19 cellular contexts compared by ENCODE assay signal in genomic region chr14:59944909-59945308, GRCh38. TPM values are rescaled to one million over a fixed set of nuclear protein-coding genes. Genes with fewer than 3 reads are reported as not detected.
DNase-seq lines count a peak whose midpoint lies in the region; ATAC-seq, FAIRE-seq and TF ChIP-seq lines count a peak whose summit lies in the region.
"Had no signal": no experiment of that assay in that cellular context is flagged by ENCODE, and none has a peak within 500 bp of the region (broad histone marks: within the 10 kb centered on the region; RNA-seq: fewer than 3 reads in every experiment).

No MANE protein-coding gene starts in this region.

- H3K9ac ChIP-seq in OCI-LY3 (ENCODE audit: low read length) (no peak overlapping the region), SU-DHL-6 (ENCODE audit: low read length) (peak overlapping the region; percentile 32; the same call in 1 of the 2 replicates)
- H3K9ac ChIP-seq: BLaER1 treated with 17β-estradiol and CSF1 and Interleukin-3, amounts not matched to agents 10 nM and 100 nM had no signal

- H3K27me3 ChIP-seq in OCI-LY3 (ENCODE audit: low read depth, low read length) (no peaks in the 10 kb centered on the region), SU-DHL-6 (ENCODE audit: low read length) (no peaks in the 10 kb centered on the region), small intestine (ENCODE audit: control insufficient read depth in 2 of 2, insufficient read depth in 2 of 2, low read length in 2 of 2) (no peaks in the 10 kb centered on the region)
- H3K27me3 ChIP-seq: BLaER1 treated with 17β-estradiol and CSF1 and Interleukin-3, amounts not matched to agents 10 nM and 100 nM had no signal

- H2AFZ ChIP-seq in OCI-LY3 (ENCODE audit: low read depth, low read length) (no peak overlapping the region), SU-DHL-6 (ENCODE audit: low read depth, low read length, severe bottlenecking) (peak overlapping the region; percentile 56)

- H3K9me3 ChIP-seq in OCI-LY3 (ENCODE audit: insufficient read depth, low read length) (no peaks in the 10 kb centered on the region), SU-DHL-6 (ENCODE audit: insufficient read depth, low read length) (no peaks in the 10 kb centered on the region), small intestine (ENCODE audit: control insufficient read depth, low read depth) (no peaks in the 10 kb centered on the region)
- H3K9me3 ChIP-seq: BLaER1 treated with 17β-estradiol and CSF1 and Interleukin-3, amounts not matched to agents 10 nM and 100 nM; HAP-1 had no signal

- H3K79me2 ChIP-seq in OCI-LY3 (ENCODE audit: low read length) (no peaks in the 10 kb centered on the region), SU-DHL-6 (ENCODE audit: insufficient read depth, low read length) (no peaks in the 10 kb centered on the region)

- TF ChIP-seq CTCF in OCI-LY3 (IDR thresholded peaks at IDR 0.05; ENCODE audit: low read depth, low read length) (peak; percentile 42), SU-DHL-6 (IDR thresholded peaks at IDR 0.05; ENCODE audit: insufficient read depth, low read length, poor library complexity, severe bottlenecking) (peak; percentile 42)

- H3K27ac ChIP-seq in OCI-LY3 (ENCODE audit: low read length), result no peak overlapping the region
- H3K27ac ChIP-seq in SU-DHL-6 (ENCODE audit: low read depth, low read length), result peak overlapping the region; percentile 86
- no peak overlapping the region for H3K27ac ChIP-seq in small intestine (ENCODE audit: low read depth in 1 of 2, low read length in 1 of 2)
- H3K27ac ChIP-seq: BLaER1 treated with 17β-estradiol and CSF1 and Interleukin-3, amounts not matched to agents 10 nM and 100 nM had no signal

- H3K4me2 ChIP-seq in OCI-LY3 (ENCODE audit: low read length) (no peak overlapping the region), SU-DHL-6 (ENCODE audit: low read depth, low read length, poor library complexity, severe bottlenecking) (peak overlapping the region; percentile 66)
- H3K4me2 ChIP-seq: BLaER1 treated with 17β-estradiol and CSF1 and Interleukin-3, amounts not matched to agents 10 nM and 100 nM had no signal

- DNase-seq in NCI-H2171 treated with DMSO at 0.1 percent for 48 hours (lab: John Stamatoyannopoulos, UW) (peak; percentile 12), NCI-H2171 (lab: John Stamatoyannopoulos, UW) (no peak), small intestine (no peak), EL (no peak)
- DNase-seq: 8988T; ACHN; Calu3; CD4-positive, alpha-beta T cell; DMS 273 treated with DMSO at 0.1 percent for 48 hours; GOT3 had no signal

- H3K4me1 ChIP-seq in OCI-LY3 (ENCODE audit: low read length), result peaks cover 34% of the 10 kb centered on the region
- H3K4me1 ChIP-seq in small intestine (ENCODE audit: control insufficient read depth in 2 of 2, insufficient read depth in 1 of 2, low read depth in 1 of 2, low read length in 1 of 2), result no peaks in the 10 kb centered on the region
- H3K4me1 ChIP-seq: BLaER1 treated with 17β-estradiol and CSF1 and Interleukin-3, amounts not matched to agents 10 nM and 100 nM; HAP-1 had no signal

- H3K9me2 ChIP-seq in SU-DHL-6 (replicated peaks; ENCODE audit: insufficient read depth, low read length), result no peaks in the 10 kb centered on the region

- peaks cover 29% of the 10 kb centered on the region for H3F3A ChIP-seq in SU-DHL-6 (ENCODE audit: insufficient read depth)

- H3K4me3 ChIP-seq in OCI-LY3 (ENCODE audit: low read length), result no peak overlapping the region
- H3K4me3 ChIP-seq in SU-DHL-6 (ENCODE audit: insufficient read depth, low read length, poor library complexity, severe bottlenecking), result no peak overlapping the region
- H3K4me3 ChIP-seq in small intestine (ENCODE audit: low read depth in 1 of 2, low read length in 2 of 2), result no peak overlapping the region
- H3K4me3 ChIP-seq: BLaER1 treated with 17β-estradiol and CSF1 and Interleukin-3, amounts not matched to agents 10 nM and 100 nM; HAP-1 had no signal

- H4K20me1 ChIP-seq in OCI-LY3 (ENCODE audit: insufficient read depth, low read length) (no peaks in the 10 kb centered on the region), SU-DHL-6 (ENCODE audit: low read depth, low read length) (no peaks in the 10 kb centered on the region)
- H4K20me1 ChIP-seq: BLaER1 treated with 17β-estradiol and CSF1 and Interleukin-3, amounts not matched to agents 10 nM and 100 nM had no signal

- FAIRE-seq in small intestine (lab: Jason Lieb, UNC), result peak; percentile 61
- FAIRE-seq: GM12892, HepG2, HTR-8/SVneo had no signal

- ATAC-seq in HG03108 (IDR thresholded peaks at IDR 0.05; ENCODE audit: unreplicated experiment), result no peak
- ATAC-seq in HG03039 (IDR thresholded peaks at IDR 0.05; ENCODE audit: unreplicated experiment), result no peak
- ATAC-seq: HepG2 had no signal

- H3K36me3 ChIP-seq in OCI-LY3 (replicated peaks; ENCODE audit: low read depth, low read length), result no peaks in the 10 kb centered on the region
- H3K36me3 ChIP-seq in SU-DHL-6 (ENCODE audit: low read length), result 0 out of 2 replicates have a peak, but pooled peaks cover 3% of the 10 kb centered on the region
- H3K36me3 ChIP-seq in small intestine (ENCODE audit: control insufficient read depth in 2 of 2, insufficient read depth in 2 of 2, low read length in 2 of 2), result no peaks in the 10 kb centered on the region
- H3K36me3 ChIP-seq: BLaER1 treated with 17β-estradiol and CSF1 and Interleukin-3, amounts not matched to agents 10 nM and 100 nM; HAP-1 had no signal

RNA-seq across cellular contexts. Expression of gene LRRC9, which starts 25.0 kb away (rescaled TPM):
- polyA plus RNA-seq in small intestine, result not detected
